ENCODE assay signal across 8 cellular contexts in the genomic region with DNA sequence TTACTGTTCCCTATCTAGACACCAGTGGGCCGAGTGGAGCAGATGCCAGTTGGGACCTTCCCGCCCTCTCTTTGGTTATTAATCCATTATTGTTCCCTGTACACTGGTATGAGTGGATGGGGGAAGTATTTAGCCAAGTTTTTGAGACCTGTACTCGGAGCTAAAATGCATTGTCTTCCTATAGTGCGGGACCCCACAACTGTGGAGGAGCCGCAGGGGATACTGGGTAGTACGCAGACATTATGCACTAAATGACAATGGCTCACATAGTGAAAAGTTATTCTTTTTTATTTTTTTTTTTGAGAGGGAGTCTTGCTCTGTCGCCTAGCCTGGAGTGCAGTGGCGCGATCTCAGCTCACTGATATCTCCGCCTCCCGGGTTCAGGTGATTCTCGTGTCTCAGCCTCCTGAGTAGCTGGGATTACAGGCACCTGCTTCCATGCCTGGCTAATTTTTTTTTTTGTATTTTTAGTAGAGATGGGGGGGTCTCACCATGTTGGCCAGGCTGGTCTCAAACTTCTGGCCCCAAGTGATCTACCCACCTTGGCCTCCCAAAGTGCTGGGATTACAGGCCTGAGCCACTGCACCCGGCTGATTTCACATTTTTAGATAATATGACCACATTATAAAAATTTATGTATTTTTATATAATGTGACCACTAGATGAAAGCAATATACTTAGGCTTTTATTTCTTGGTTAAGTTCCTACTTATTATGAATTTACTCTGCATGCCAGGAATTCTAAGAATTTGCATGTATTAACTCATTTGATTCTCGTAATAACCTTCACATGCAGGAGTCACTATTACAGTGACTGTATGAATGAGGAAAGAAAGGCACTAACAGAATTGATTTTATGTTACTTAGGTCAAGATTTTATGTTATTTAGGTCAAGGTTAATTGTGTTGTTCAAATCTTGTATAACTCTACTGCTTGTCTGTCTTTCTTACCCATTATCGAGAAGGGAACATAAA. TPM values are rescaled to one million over a fixed set of nuclear protein-coding genes. Genes with fewer than 3 reads are reported as not detected.
A peak's percentile ranks its signal among the peaks of the same experiment; 100 is the strongest.
DNase-seq lines count a peak whose midpoint lies in the region; ATAC-seq and TF ChIP-seq lines count a peak whose summit lies in the region.

No MANE protein-coding gene starts in this region.

- ATAC-seq in GM19395 (IDR thresholded peaks at IDR 0.05; ENCODE audit: unreplicated experiment), result peak; percentile 6
- ATAC-seq in right lobe of liver, result no peak

- TF ChIP-seq POLR2A in right lobe of liver (IDR thresholded peaks at IDR 0.05), result no peak

- peaks cover 0 to 39% (median 5%) of the 10 kb centered on the region in 4 donors for H3K4me1 ChIP-seq in right lobe of liver

- DNase-seq in CD1c-positive myeloid dendritic cell (ENCODE audit: extremely low spot score), result peak; percentile 25
- peak; percentile 22 for DNase-seq in SW480 (ENCODE audit: low spot score)
- DNase-seq in right lobe of liver, result no peak
- DNase-seq in NCI-H524 (lab: John Stamatoyannopoulos, UW), result no peak
- no peak for DNase-seq in SKM-1 (lab: John Stamatoyannopoulos, UW; ENCODE audit: unreplicated experiment)
- DNase-seq in NCI-H2227 (lab: John Stamatoyannopoulos, UW; ENCODE audit: unreplicated experiment), result no peak
- DNase-seq in NCI-H774 (lab: John Stamatoyannopoulos, UW), result no peak

- peak overlapping the region; percentile 52 to 62 (median 58) for H3K4me3 ChIP-seq in right lobe of liver

- peaks cover 0 to under 1% (median 0%) of the 10 kb centered on the region in 4 donors for H3K36me3 ChIP-seq in right lobe of liver

- TF ChIP-seq CTCF in right lobe of liver (IDR thresholded peaks at IDR 0.05), result no peak

- 67% methylated on average over 13 of the region's 15 CpGs for WGBS in right lobe of liver (ENCODE audit: insufficient coverage, low coverage, low lambda C conversion rate, missing lambda C conversion rate)

- intact Hi-C loops in right lobe of liver (cut with DNase I), result loop anchor here in 1 of 2 donors (5.0 kb wide), 2 partner anchors 47 to 128 kb away; no protein-coding TSS in a partner anchor

- no peaks in the 10 kb centered on the region for H3K27me3 ChIP-seq in right lobe of liver

- H3K27ac ChIP-seq in right lobe of liver, result peak overlapping the region; percentile 62 to 71 (median 63)

- H3K9me3 ChIP-seq in right lobe of liver, result no peaks in the 10 kb centered on the region

RNA-seq across cellular contexts. Expression of a gene that starts 25.9 kb away (rescaled TPM):
- total RNA-seq in right lobe of liver, result 10 to 100 TPM in 5 of 6 experiments, 1 to 10 TPM in 1; 8.8 to 14.8 (median 11.5) TPM

RNA-seq across cellular contexts. Expression of a gene that starts 51.5 kb away (rescaled TPM):
- 1 to 10 TPM; 4.2 to 9.4 (median 8.4) TPM for total RNA-seq in right lobe of liver

Comparison
In these comparisons a context has a peak if more than half of its experiments do, and no peak if none do; other contexts are left out.
1. DNase-seq: peak in CD1c-positive myeloid dendritic cell (single experiment) and SW480 (single experiment); none in right lobe of liver (0 of 3), NCI-H524 (0 of 2), SKM-1 (single experiment), NCI-H2227 (single experiment) and NCI-H774 (single experiment).